ENCODE assay signal across 1 cellular context in genomic region chr10:75191821-75192568, GRCh38.
TF ChIP-seq lines count a peak whose summit lies in the region.

No MANE protein-coding gene starts in this region.

TF ChIP-seq in K562, 482 proteins besides CTCF, POLR2A, EP300 and RAD21 (continued from another document and continues in another):
- TF ChIP-seq ZNF407 (IDR thresholded peaks at IDR 0.05; ENCODE audit: low read depth) = no peak
- TF ChIP-seq YY1 (IDR thresholded peaks at IDR 0.05; ENCODE audit: borderline replicate concordance in 1 of 3, control insufficient read depth in 1 of 3, extremely low read depth in 1 of 3, insufficient read depth in 3 of 3, insufficient read length in 1 of 3, insufficient replicate concordance in 2 of 3, low read depth in 1 of 3, low read length in 2 of 3) = no peak
- TF ChIP-seq MEF2A (IDR thresholded peaks at IDR 0.05; ENCODE audit: control insufficient read depth, low read depth, low read length) = no peak
- no peak for TF ChIP-seq ZNF134 (CRISPR knock-in tag; conservative IDR thresholded peaks at IDR 0.05)
- TF ChIP-seq PYGO2 (tag; IDR thresholded peaks at IDR 0.05) = no peak
- peak; percentile 66; the same call in 1 of the 2 replicates for TF ChIP-seq MAFF (IDR thresholded peaks at IDR 0.05; ENCODE audit: low read length)
- no peak for TF ChIP-seq BRF1 (IDR thresholded peaks at IDR 0.05; ENCODE audit: borderline replicate concordance, extremely low read depth, insufficient read length)
- TF ChIP-seq ZBTB8A (IDR thresholded peaks at IDR 0.05; ENCODE audit: partially characterized antibody) = no peak
- TF ChIP-seq U2AF2 (optimal IDR thresholded peaks at IDR 0.05; ENCODE audit: low read depth, low read length) = no peak
- TF ChIP-seq, protein P1, sequence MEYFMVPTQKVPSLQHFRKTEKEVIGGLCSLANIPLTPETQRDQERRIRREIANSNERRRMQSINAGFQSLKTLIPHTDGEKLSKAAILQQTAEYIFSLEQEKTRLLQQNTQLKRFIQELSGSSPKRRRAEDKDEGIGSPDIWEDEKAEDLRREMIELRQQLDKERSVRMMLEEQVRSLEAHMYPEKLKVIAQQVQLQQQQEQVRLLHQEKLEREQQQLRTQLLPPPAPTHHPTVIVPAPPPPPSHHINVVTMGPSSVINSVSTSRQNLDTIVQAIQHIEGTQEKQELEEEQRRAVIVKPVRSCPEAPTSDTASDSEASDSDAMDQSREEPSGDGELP (CRISPR knock-in tag; IDR thresholded peaks at IDR 0.05; ENCODE audit: borderline replicate concordance) = peak; percentile 76; the same call in 1 of the 2 replicates
- no peak for TF ChIP-seq ERF (CRISPR knock-in tag; IDR thresholded peaks at IDR 0.05)
- peak; percentile 99 to 100 for TF ChIP-seq FOXA3 (CRISPR knock-in tag; conservative IDR thresholded peaks at IDR 0.05 in 1 of 2, IDR thresholded peaks at IDR 0.05 in 1 of 2)
- TF ChIP-seq CSDE1 (IDR thresholded peaks at IDR 0.05) = no peak
- TF ChIP-seq ZNF444 (CRISPR knock-in tag; IDR thresholded peaks at IDR 0.05) = no peak
- no peak for TF ChIP-seq ZNF79 (CRISPR knock-in tag; IDR thresholded peaks at IDR 0.05; ENCODE audit: low read depth)
- TF ChIP-seq JUN (IDR thresholded peaks at IDR 0.05; ENCODE audit: borderline replicate concordance, low read depth, low read length) = peak; percentile 97
- TF ChIP-seq JUN (CRISPR knock-in tag; IDR thresholded peaks at IDR 0.05; ENCODE audit: borderline replicate concordance) = no peak
- TF ChIP-seq, protein P2, sequence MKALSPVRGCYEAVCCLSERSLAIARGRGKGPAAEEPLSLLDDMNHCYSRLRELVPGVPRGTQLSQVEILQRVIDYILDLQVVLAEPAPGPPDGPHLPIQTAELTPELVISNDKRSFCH (CRISPR knock-in tag; IDR thresholded peaks at IDR 0.05) = no peak
- TF ChIP-seq, protein P2 (tag; IDR thresholded peaks at IDR 0.05) = peak; percentile 98
- TF ChIP-seq SREBF2 (CRISPR knock-in tag; IDR thresholded peaks at IDR 0.05) = no peak
- TF ChIP-seq TAF15 (IDR thresholded peaks at IDR 0.05; ENCODE audit: low read depth, low read length) = no peak
- TF ChIP-seq KHSRP (IDR thresholded peaks at IDR 0.05) = no peak
- TF ChIP-seq SMARCE1 (IDR thresholded peaks at IDR 0.05) = peak; percentile 98
- TF ChIP-seq ELK1 (CRISPR knock-in tag; IDR thresholded peaks at IDR 0.05) = no peak
- TF ChIP-seq SLC30A9 (CRISPR knock-in tag; IDR thresholded peaks at IDR 0.05) = no peak
- TF ChIP-seq GTF2E2 (tag; IDR thresholded peaks at IDR 0.05) = peak; percentile 52; the same call in 1 of the 2 replicates
- no peak for TF ChIP-seq FIP1L1 (IDR thresholded peaks at IDR 0.05; ENCODE audit: low read depth, low read length, poor library complexity, severe bottlenecking)
- no peak for TF ChIP-seq PTRF (tag; IDR thresholded peaks at IDR 0.05)
- TF ChIP-seq, protein P3, sequence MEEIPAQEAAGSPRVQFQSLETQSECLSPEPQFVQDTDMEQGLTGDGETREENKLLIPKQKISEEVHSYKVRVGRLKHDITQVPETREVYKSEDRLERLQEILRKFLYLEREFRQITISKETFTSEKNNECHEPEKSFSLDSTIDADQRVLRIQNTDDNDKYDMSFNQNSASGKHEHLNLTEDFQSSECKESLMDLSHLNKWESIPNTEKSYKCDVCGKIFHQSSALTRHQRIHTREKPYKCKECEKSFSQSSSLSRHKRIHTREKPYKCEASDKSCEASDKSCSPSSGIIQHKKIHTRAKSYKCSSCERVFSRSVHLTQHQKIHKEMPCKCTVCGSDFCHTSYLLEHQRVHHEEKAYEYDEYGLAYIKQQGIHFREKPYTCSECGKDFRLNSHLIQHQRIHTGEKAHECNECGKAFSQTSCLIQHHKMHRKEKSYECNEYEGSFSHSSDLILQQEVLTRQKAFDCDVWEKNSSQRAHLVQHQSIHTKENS (CRISPR knock-in tag; IDR thresholded peaks at IDR 0.05) = no peak
- no peak for TF ChIP-seq SRSF7 (optimal IDR thresholded peaks at IDR 0.05; ENCODE audit: low read depth, low read length)
- no peak for TF ChIP-seq IFI16 (CRISPR knock-in tag; IDR thresholded peaks at IDR 0.05)
- TF ChIP-seq SETDB1 (IDR thresholded peaks at IDR 0.05; ENCODE audit: low read length) = no peak
- 0 out of 2 replicates have a peak, but pooled peaks have one; percentile 28 for TF ChIP-seq FOXM1 (IDR thresholded peaks at IDR 0.05; ENCODE audit: low read depth)
- TF ChIP-seq FOXM1 (CRISPR knock-in tag; IDR thresholded peaks at IDR 0.05; ENCODE audit: low read depth) = no peak
- TF ChIP-seq YBX1 (IDR thresholded peaks at IDR 0.05) = no peak
- TF ChIP-seq MLLT1 (IDR thresholded peaks at IDR 0.05) = peak in 1 of 2 experiments; percentile 85; a peak in 3 of 4 replicates
- no peak for TF ChIP-seq FOXP4 (CRISPR knock-in tag; IDR thresholded peaks at IDR 0.05; ENCODE audit: borderline replicate concordance)
- no peak for TF ChIP-seq MBD1 (CRISPR knock-in tag; IDR thresholded peaks at IDR 0.05)
- TF ChIP-seq ZNF512 (tag; IDR thresholded peaks at IDR 0.05) = no peak
- no peak for TF ChIP-seq HNRNPK (IDR thresholded peaks at IDR 0.05; ENCODE audit: low read depth, low read length, poor library complexity, severe bottlenecking)
- TF ChIP-seq, protein P4, sequence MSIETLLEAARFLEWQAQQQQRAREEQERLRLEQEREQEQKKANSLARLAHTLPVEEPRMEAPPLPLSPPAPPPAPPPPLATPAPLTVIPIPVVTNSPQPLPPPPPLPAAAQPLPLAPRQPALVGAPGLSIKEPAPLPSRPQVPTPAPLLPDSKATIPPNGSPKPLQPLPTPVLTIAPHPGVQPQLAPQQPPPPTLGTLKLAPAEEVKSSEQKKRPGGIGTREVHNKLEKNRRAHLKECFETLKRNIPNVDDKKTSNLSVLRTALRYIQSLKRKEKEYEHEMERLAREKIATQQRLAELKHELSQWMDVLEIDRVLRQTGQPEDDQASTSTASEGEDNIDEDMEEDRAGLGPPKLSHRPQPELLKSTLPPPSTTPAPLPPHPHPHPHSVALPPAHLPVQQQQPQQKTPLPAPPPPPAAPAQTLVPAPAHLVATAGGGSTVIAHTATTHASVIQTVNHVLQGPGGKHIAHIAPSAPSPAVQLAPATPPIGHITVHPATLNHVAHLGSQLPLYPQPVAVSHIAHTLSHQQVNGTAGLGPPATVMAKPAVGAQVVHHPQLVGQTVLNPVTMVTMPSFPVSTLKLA (conservative IDR thresholded peaks at IDR 0.05) = peak in 1 of 2 experiments; percentile 82; a peak in 2 of 4 replicates
- no peak for TF ChIP-seq PRMT5 (CRISPR knock-in tag; IDR thresholded peaks at IDR 0.05)
- TF ChIP-seq GABPB2 (CRISPR knock-in tag; conservative IDR thresholded peaks at IDR 0.05) = no peak
